In genomic region chr2:44358498-44358897, GRCh38 we compare ENCODE assay signal across 8 cellular contexts. TPM values are rescaled to one million over a fixed set of nuclear protein-coding genes. Genes with fewer than 3 reads are reported as not detected.
A peak's percentile ranks its signal among the peaks of the same experiment; 100 is the strongest.
DNase-seq lines count a peak whose midpoint lies in the region; ATAC-seq and TF ChIP-seq lines count a peak whose summit lies in the region.

No MANE protein-coding gene starts in this region.

- intact Hi-C loops in natural killer cell (cut with micrococcal nuclease): no loop called here

- peak; percentile 33 for ATAC-seq in HG03066 (IDR thresholded peaks at IDR 0.05; ENCODE audit: low read depth, unreplicated experiment)
- no peak for ATAC-seq in natural killer cell
- no peak for ATAC-seq in HG03565 (IDR thresholded peaks at IDR 0.05; ENCODE audit: unreplicated experiment)
- no peak for ATAC-seq in GM21529 (IDR thresholded peaks at IDR 0.05; ENCODE audit: unreplicated experiment)

- H3K27ac Mint-ChIP-seq in natural killer cell: peak overlapping the region in 1 of 2 donors; percentile 18

- no peak overlapping the region for H3K4me3 Mint-ChIP-seq in natural killer cell

- no peak for TF ChIP-seq CTCF in natural killer cell (IDR thresholded peaks at IDR 0.05)

- H3K9me3 Mint-ChIP-seq in natural killer cell: no peaks in the 10 kb centered on the region

- no peaks in the 10 kb centered on the region for H3K36me3 Mint-ChIP-seq in natural killer cell

- H3K27me3 Mint-ChIP-seq in natural killer cell (ENCODE audit: low read depth in 2 of 2): no peaks in the 10 kb centered on the region

- peaks cover 32 to 46% of the 10 kb centered on the region in 2 donors for H3K4me1 Mint-ChIP-seq in natural killer cell

- peak; percentile 67 for DNase-seq in EL
- peak; percentile 75 for DNase-seq in RKO (ENCODE audit: low spot score)
- peak; percentile 89 for DNase-seq in dermis blood vessel endothelial cell
- peak; percentile 73 for DNase-seq in stimulated activated CD8-positive, alpha-beta memory T cell treated with anti-CD3 and anti-CD28 coated beads, Interleukin-4, amount 100 ng/mL, for 48 hours
- DNase-seq in natural killer cell: no peak

RNA-seq across cellular contexts. Expression of gene PREPL, which starts 2.8 kb away (rescaled TPM):
- total RNA-seq in dermis blood vessel endothelial cell (19.4 and 26.8 TPM in 2 replicates), natural killer cell (10 to 100 TPM; 17.2 to 23.2 (median 18.4) TPM)

RNA-seq across cellular contexts. Expression of gene CAMKMT, which starts 3.2 kb away (rescaled TPM):
- total RNA-seq in dermis blood vessel endothelial cell (3.5 and 4.8 TPM in 2 replicates), natural killer cell (10 to 100 TPM; 18.1 to 25.0 (median 20.6) TPM)
